Comparison of ENCODE assay signal across 1 cellular context in genomic region chr9:69582544-69583297, GRCh38.
TF ChIP-seq lines count a peak whose summit lies in the region.

No MANE protein-coding gene starts in this region.

TF ChIP-seq in WTC11, 78 proteins besides CTCF, POLR2A, EP300 and RAD21 (continued from another document):
- TF ChIP-seq PRDM15 (CRISPR knock-in tag; IDR thresholded peaks at IDR 0.05): no peak
- TF ChIP-seq SMAD4 (CRISPR knock-in tag; IDR thresholded peaks at IDR 0.05): no peak
- no peak for TF ChIP-seq PREB (CRISPR knock-in tag; IDR thresholded peaks at IDR 0.05; ENCODE audit: borderline replicate concordance)
- TF ChIP-seq ZNF317 (CRISPR knock-in tag; IDR thresholded peaks at IDR 0.05; ENCODE audit: borderline replicate concordance, low read depth): no peak
